ENCODE assay signal across 10 cellular contexts in genomic region chr1:111190931-111191451, GRCh38. TPM values are rescaled to one million over a fixed set of nuclear protein-coding genes. Genes with fewer than 3 reads are reported as not detected.
DNase-seq lines count a peak whose midpoint lies in the region; ATAC-seq, FAIRE-seq and TF ChIP-seq lines count a peak whose summit lies in the region.
"Had no signal": no experiment of that assay in that cellular context is flagged by ENCODE, and none has a peak within 500 bp of the region (broad histone marks: within the 10 kb centered on the region; RNA-seq: fewer than 3 reads in every experiment).

No MANE protein-coding gene starts in this region.

- H3K27ac ChIP-seq in HepG2 (ENCODE audit: extremely low read length, insufficient read depth, low read length) (no peak overlapping the region), upper lobe of right lung (peak overlapping the region; percentile 80)

- H3K4me3 ChIP-seq in adipocyte (ENCODE audit: low read length) (peak overlapping the region; percentile 45), HepG2 (replicated peaks in 1 of 3; ENCODE audit: insufficient read depth in 1 of 3, low read depth in 2 of 3, low read length in 3 of 3) (no peak overlapping the region), upper lobe of right lung (no peak overlapping the region)

- ATAC-seq in Right ventricle myocardium superior (ENCODE audit: poor library complexity) = peak; percentile 49
- peak; percentile 6; the same call in 1 of the 3 replicates for ATAC-seq in HepG2
- ATAC-seq in upper lobe of right lung = peak; percentile 71

- BruUV-seq in HepG2 (replicated peaks; lab: Mats Ljungman, UMichigan) = no TSS peak

- POLR2A ChIA-PET in HepG2 (lab: Yijun Ruan, JAX) = interaction anchor here (0.8 to 0.9 kb wide), 2 partner anchors 38 to 146 kb away, joined by 3 read pairs; no protein-coding TSS in a partner anchor

- H3K9me3 ChIP-seq in adipocyte (ENCODE audit: control insufficient read depth, low read length) (no peaks in the 10 kb centered on the region), HepG2 (ENCODE audit: low read length) (no peaks in the 10 kb centered on the region), upper lobe of right lung (no peaks in the 10 kb centered on the region)

- H3K36me3 ChIP-seq in adipocyte (ENCODE audit: control insufficient read depth, insufficient read depth, low read length, severe bottlenecking) (peaks cover 33% of the 10 kb centered on the region), HepG2 (replicated peaks in 1 of 2; ENCODE audit: control insufficient read depth in 1 of 2, insufficient read depth in 2 of 2, low read length in 2 of 2) (peaks cover 1 to 11% of the 10 kb centered on the region in 2 experiments; a peak in 2 of 5 replicates), upper lobe of right lung (peaks cover 54% of the 10 kb centered on the region)

- TF ChIP-seq RAD21 in HepG2 (CRISPR knock-in tag; IDR thresholded peaks at IDR 0.05) = no peak

- intact Hi-C loops in Right ventricle myocardium superior (cut with DNase I) (no loop called here), cardiac septum (cut with DNase I) (no loop called here), HepG2 (cut with micrococcal nuclease; ENCODE audit: unreplicated experiment) (no loop called here), upper lobe of right lung (cut with DNase I) (no loop called here), posterior cingulate gyrus (cut with DNase I) (no loop called here)

- H3K79me2 ChIP-seq in HepG2 (ENCODE audit: insufficient read depth, low read length) = no peaks in the 10 kb centered on the region

- in situ Hi-C loops in HepG2 (cut with HindIII; ENCODE audit: extremely low pct_ligation_motif_present, low pct_unique_long_range_greater_than_20kb) = no loop called here

- no peaks in the 10 kb centered on the region for H3K27me3 ChIP-seq in adipocyte (replicated peaks; ENCODE audit: control insufficient read depth, insufficient read depth, low read length)
- H3K27me3 ChIP-seq in HepG2 (ENCODE audit: control insufficient read depth in 1 of 2, insufficient read depth in 2 of 2, low read length in 2 of 2) = no peaks in the 10 kb centered on the region
- no peaks in the 10 kb centered on the region for H3K27me3 ChIP-seq in upper lobe of right lung

- peak overlapping the region; percentile 13; the same call in 1 of the 2 replicates for H3K4me2 ChIP-seq in HepG2 (ENCODE audit: low read depth, low read length)

- WGBS in HepG2 (ENCODE audit: low lambda C conversion rate) = 48% methylated on average over 2 of the region's 2 CpGs

- no peak for TF ChIP-seq POLR2A in HepG2 (IDR thresholded peaks at IDR 0.05; ENCODE audit: insufficient read depth in 1 of 2, low read depth in 2 of 2, low read length in 2 of 2)

- FAIRE-seq in HepG2 (lab: Jason Lieb, UNC) = no peak
- FAIRE-seq: RCC 7860 had no signal

- H2AFZ ChIP-seq in HepG2 (ENCODE audit: low read length) = no peak overlapping the region

- H3K9ac ChIP-seq in adipocyte (ENCODE audit: low read length) (peak overlapping the region; percentile 84), HepG2 (ENCODE audit: insufficient read depth, low read depth, low read length) (no peak overlapping the region)

- H4K20me1 ChIP-seq in HepG2 (ENCODE audit: insufficient read depth, low read length) = no peaks in the 10 kb centered on the region

- CTCF ChIA-PET in HepG2 (lab: Yijun Ruan, JAX; ENCODE audit: low intra/inter-chr PET ratio, low total read pairs) = no interaction called here

- H3K4me1 ChIP-seq in adipocyte (ENCODE audit: control insufficient read depth, insufficient read depth, low read length) = peaks cover 65% of the 10 kb centered on the region
- H3K4me1 ChIP-seq in HepG2 (ENCODE audit: insufficient read depth, low read length) = peaks cover 57% of the 10 kb centered on the region
- peaks cover 56% of the 10 kb centered on the region for H3K4me1 ChIP-seq in upper lobe of right lung

- TF ChIP-seq CTCF in HepG2 (CRISPR knock-in tag; IDR thresholded peaks at IDR 0.05) = no peak
- TF ChIP-seq CTCF in upper lobe of right lung (IDR thresholded peaks at IDR 0.05) = no peak

- DNase-seq in Right ventricle myocardium superior (no peak), cardiac septum (ENCODE audit: low spot score) (no peak), adipocyte (ENCODE audit: low read depth) (peak; percentile 42), HepG2 (ENCODE audit: low spot score) (no peak), upper lobe of right lung (no peak), posterior cingulate gyrus (no peak), SKM-1 treated with dmso at 0.1 percent for 144 hours (lab: John Stamatoyannopoulos, UW; ENCODE audit: unreplicated experiment) (no peak), OCI-M1 (lab: John Stamatoyannopoulos, UW) (no peak)
- DNase-seq: COR-L47 had no signal

- no peak for TF ChIP-seq EP300 in HepG2 (IDR thresholded peaks at IDR 0.05; ENCODE audit: low read depth in 2 of 2, low read length in 2 of 2)
- TF ChIP-seq EP300 in HepG2 (CRISPR knock-in tag; IDR thresholded peaks at IDR 0.05; ENCODE audit: borderline replicate concordance) = no peak

RNA-seq across cellular contexts. Expression of gene DENND2D, which starts 9.5 kb away (rescaled TPM):
- total RNA-seq in Right ventricle myocardium superior = 3.0 TPM
- 1.6 TPM for total RNA-seq in cardiac septum
- total RNA-seq in HepG2 (2016; rRNA removed; fragmentation: Illumina TruSeq; extraction: Trizol) = 0.04 TPM in 1 of 2 replicates, not detected in the other
- total RNA-seq in HepG2 (2016; cell fraction: cytosol; rRNA removed; fragmentation: Illumina TruSeq; extraction: Trizol; ENCODE audit: low read depth) = not detected in 2 replicates
- not detected in 2 replicates for total RNA-seq in HepG2 (2016; cell fraction: insoluble cytoplasmic fraction; rRNA removed; fragmentation: Illumina TruSeq; extraction: Trizol)
- total RNA-seq in HepG2 (2016; cell fraction: membrane; rRNA removed; fragmentation: Illumina TruSeq; extraction: Trizol) = not detected in 2 replicates
- total RNA-seq in HepG2 (2016; cell fraction: nucleus; rRNA removed; fragmentation: Illumina TruSeq; extraction: Trizol) = not detected in 2 replicates
- polyA plus RNA-seq in HepG2 (2011; rRNA removed) = not detected in 2 replicates
- polyA plus RNA-seq in HepG2 (2011; cell fraction: cytosol; rRNA removed) = 0.01 TPM in 1 of 2 replicates, not detected in the other
- polyA plus RNA-seq in HepG2 (2011; cell fraction: nucleus; rRNA removed) = 0.36 TPM in 1 of 2 replicates, not detected in the other
- polyA plus RNA-seq in HepG2 (2012) = 0.07 TPM in 1 of 2 replicates, not detected in the other
- not detected in 2 replicates for polyA plus RNA-seq in HepG2 (2016; cell fraction: cytosol; fragmentation: Illumina TruSeq; extraction: Trizol; ENCODE audit: low read depth)
- polyA plus RNA-seq in HepG2 (2016; cell fraction: insoluble cytoplasmic fraction; fragmentation: Illumina TruSeq; extraction: Trizol; ENCODE audit: low read depth) = not detected in 2 replicates
- polyA plus RNA-seq in HepG2 (2016; cell fraction: membrane; fragmentation: Illumina TruSeq; extraction: Trizol; ENCODE audit: low read depth) = not detected in 2 replicates
- not detected in 2 replicates for polyA plus RNA-seq in HepG2 (2016; cell fraction: nucleus; fragmentation: Illumina TruSeq; extraction: Trizol; ENCODE audit: insufficient read depth, low read depth)
- polyA minus RNA-seq in HepG2 (2011; rRNA and poly(A)+ RNA removed; ENCODE audit: low replicate concordance) = 12.7 TPM in 1 of 2 replicates, not detected in the other
- not detected in 2 replicates for polyA minus RNA-seq in HepG2 (2011; cell fraction: cytosol; rRNA and poly(A)+ RNA removed)
- polyA minus RNA-seq in HepG2 (2011; cell fraction: nucleus; rRNA and poly(A)+ RNA removed) = 0.50 TPM in 1 of 2 replicates, not detected in the other
- total RNA-seq in upper lobe of right lung = 78.2 TPM

RNA-seq across cellular contexts. Expression of gene CHI3L2, which starts 36.5 kb away (rescaled TPM):
- 3.7 TPM for total RNA-seq in Right ventricle myocardium superior
- total RNA-seq in cardiac septum = 0.57 TPM
- 1.7 and 1.9 TPM in 2 replicates for total RNA-seq in HepG2 (2016; rRNA removed; fragmentation: Illumina TruSeq; extraction: Trizol)
- total RNA-seq in HepG2 (2016; cell fraction: cytosol; rRNA removed; fragmentation: Illumina TruSeq; extraction: Trizol; ENCODE audit: low read depth) = 1.5 and 2.1 TPM in 2 replicates
- 1.5 and 1.6 TPM in 2 replicates for total RNA-seq in HepG2 (2016; cell fraction: insoluble cytoplasmic fraction; rRNA removed; fragmentation: Illumina TruSeq; extraction: Trizol)
- total RNA-seq in HepG2 (2016; cell fraction: membrane; rRNA removed; fragmentation: Illumina TruSeq; extraction: Trizol) = 1.7 and 2.0 TPM in 2 replicates
- 0.90 and 1.4 TPM in 2 replicates for total RNA-seq in HepG2 (2016; cell fraction: nucleus; rRNA removed; fragmentation: Illumina TruSeq; extraction: Trizol)
- polyA plus RNA-seq in HepG2 (2011; rRNA removed) = 0.46 and 0.65 TPM in 2 replicates
- polyA plus RNA-seq in HepG2 (2011; cell fraction: cytosol; rRNA removed) = 0.44 and 0.51 TPM in 2 replicates
- 0.13 and 0.55 TPM in 2 replicates for polyA plus RNA-seq in HepG2 (2011; cell fraction: nucleus; rRNA removed)
- polyA plus RNA-seq in HepG2 (2012) = 0.35 and 0.46 TPM in 2 replicates
- polyA plus RNA-seq in HepG2 (2016; cell fraction: cytosol; fragmentation: Illumina TruSeq; extraction: Trizol; ENCODE audit: low read depth) = 0.80 and 1.0 TPM in 2 replicates
- polyA plus RNA-seq in HepG2 (2016; cell fraction: insoluble cytoplasmic fraction; fragmentation: Illumina TruSeq; extraction: Trizol; ENCODE audit: low read depth) = 1.2 and 1.8 TPM in 2 replicates
- polyA plus RNA-seq in HepG2 (2016; cell fraction: membrane; fragmentation: Illumina TruSeq; extraction: Trizol; ENCODE audit: low read depth) = 1.1 and 1.5 TPM in 2 replicates
- 2.6 and 3.9 TPM in 2 replicates for polyA plus RNA-seq in HepG2 (2016; cell fraction: nucleus; fragmentation: Illumina TruSeq; extraction: Trizol; ENCODE audit: insufficient read depth, low read depth)
- polyA minus RNA-seq in HepG2 (2011; rRNA and poly(A)+ RNA removed; ENCODE audit: low replicate concordance) = not detected in 2 replicates
- not detected in 2 replicates for polyA minus RNA-seq in HepG2 (2011; cell fraction: cytosol; rRNA and poly(A)+ RNA removed)
- 1.2 and 1.3 TPM in 2 replicates for polyA minus RNA-seq in HepG2 (2011; cell fraction: nucleus; rRNA and poly(A)+ RNA removed)
- total RNA-seq in upper lobe of right lung = 50.3 TPM

RNA-seq across cellular contexts. Expression of gene CEPT1, which starts 51.0 kb away (rescaled TPM):
- 11.6 TPM for total RNA-seq in Right ventricle myocardium superior
- total RNA-seq in cardiac septum = 14.3 TPM
- 33.6 and 48.2 TPM in 2 replicates for total RNA-seq in HepG2 (2016; rRNA removed; fragmentation: Illumina TruSeq; extraction: Trizol)
- total RNA-seq in HepG2 (2016; cell fraction: cytosol; rRNA removed; fragmentation: Illumina TruSeq; extraction: Trizol; ENCODE audit: low read depth) = 21.9 and 25.2 TPM in 2 replicates
- total RNA-seq in HepG2 (2016; cell fraction: insoluble cytoplasmic fraction; rRNA removed; fragmentation: Illumina TruSeq; extraction: Trizol) = 28.5 and 48.4 TPM in 2 replicates
- total RNA-seq in HepG2 (2016; cell fraction: membrane; rRNA removed; fragmentation: Illumina TruSeq; extraction: Trizol) = 17.5 and 19.8 TPM in 2 replicates
- 58.5 and 62.9 TPM in 2 replicates for total RNA-seq in HepG2 (2016; cell fraction: nucleus; rRNA removed; fragmentation: Illumina TruSeq; extraction: Trizol)
- polyA plus RNA-seq in HepG2 (2011; rRNA removed) = 33.3 and 35.7 TPM in 2 replicates
- 11.9 and 21.3 TPM in 2 replicates for polyA plus RNA-seq in HepG2 (2011; cell fraction: cytosol; rRNA removed)
- polyA plus RNA-seq in HepG2 (2011; cell fraction: nucleus; rRNA removed) = 18.0 and 20.5 TPM in 2 replicates
- polyA plus RNA-seq in HepG2 (2012) = 28.5 and 31.0 TPM in 2 replicates
- 2.4 TPM in 2 replicates for polyA plus RNA-seq in HepG2 (2016; cell fraction: cytosol; fragmentation: Illumina TruSeq; extraction: Trizol; ENCODE audit: low read depth)
- polyA plus RNA-seq in HepG2 (2016; cell fraction: insoluble cytoplasmic fraction; fragmentation: Illumina TruSeq; extraction: Trizol; ENCODE audit: low read depth) = 17.4 and 19.9 TPM in 2 replicates
- polyA plus RNA-seq in HepG2 (2016; cell fraction: membrane; fragmentation: Illumina TruSeq; extraction: Trizol; ENCODE audit: low read depth) = 3.9 and 5.8 TPM in 2 replicates
- polyA plus RNA-seq in HepG2 (2016; cell fraction: nucleus; fragmentation: Illumina TruSeq; extraction: Trizol; ENCODE audit: insufficient read depth, low read depth) = 55.8 and 59.0 TPM in 2 replicates
- polyA minus RNA-seq in HepG2 (2011; rRNA and poly(A)+ RNA removed; ENCODE audit: low replicate concordance) = 31.1 and 55.3 TPM in 2 replicates
- 22.9 and 25.3 TPM in 2 replicates for polyA minus RNA-seq in HepG2 (2011; cell fraction: cytosol; rRNA and poly(A)+ RNA removed)
- 65.7 and 74.1 TPM in 2 replicates for polyA minus RNA-seq in HepG2 (2011; cell fraction: nucleus; rRNA and poly(A)+ RNA removed)
- total RNA-seq in upper lobe of right lung = 57.6 TPM

RNA-seq across cellular contexts. Expression of gene DRAM2, which starts 51.1 kb away (rescaled TPM):
- total RNA-seq in Right ventricle myocardium superior = 38.6 TPM
- 26.1 TPM for total RNA-seq in cardiac septum
- total RNA-seq in HepG2 (2016; rRNA removed; fragmentation: Illumina TruSeq; extraction: Trizol) = 22.9 and 33.2 TPM in 2 replicates
- 10.8 and 11.1 TPM in 2 replicates for total RNA-seq in HepG2 (2016; cell fraction: cytosol; rRNA removed; fragmentation: Illumina TruSeq; extraction: Trizol; ENCODE audit: low read depth)
- total RNA-seq in HepG2 (2016; cell fraction: insoluble cytoplasmic fraction; rRNA removed; fragmentation: Illumina TruSeq; extraction: Trizol) = 26.1 and 31.2 TPM in 2 replicates
- 24.9 and 25.1 TPM in 2 replicates for total RNA-seq in HepG2 (2016; cell fraction: membrane; rRNA removed; fragmentation: Illumina TruSeq; extraction: Trizol)
- 33.7 and 39.3 TPM in 2 replicates for total RNA-seq in HepG2 (2016; cell fraction: nucleus; rRNA removed; fragmentation: Illumina TruSeq; extraction: Trizol)
- 115 and 123 TPM in 2 replicates for polyA plus RNA-seq in HepG2 (2011; rRNA removed)
- polyA plus RNA-seq in HepG2 (2011; cell fraction: cytosol; rRNA removed) = 44.2 and 92.1 TPM in 2 replicates
- polyA plus RNA-seq in HepG2 (2011; cell fraction: nucleus; rRNA removed) = 37.4 and 49.8 TPM in 2 replicates
- 72.7 and 76.6 TPM in 2 replicates for polyA plus RNA-seq in HepG2 (2012)
- 15.3 and 16.5 TPM in 2 replicates for polyA plus RNA-seq in HepG2 (2016; cell fraction: cytosol; fragmentation: Illumina TruSeq; extraction: Trizol; ENCODE audit: low read depth)
- polyA plus RNA-seq in HepG2 (2016; cell fraction: insoluble cytoplasmic fraction; fragmentation: Illumina TruSeq; extraction: Trizol; ENCODE audit: low read depth) = 24.1 and 24.4 TPM in 2 replicates
- 23.4 and 24.7 TPM in 2 replicates for polyA plus RNA-seq in HepG2 (2016; cell fraction: membrane; fragmentation: Illumina TruSeq; extraction: Trizol; ENCODE audit: low read depth)
- 39.0 and 46.7 TPM in 2 replicates for polyA plus RNA-seq in HepG2 (2016; cell fraction: nucleus; fragmentation: Illumina TruSeq; extraction: Trizol; ENCODE audit: insufficient read depth, low read depth)
- 43.0 and 52.4 TPM in 2 replicates for polyA minus RNA-seq in HepG2 (2011; rRNA and poly(A)+ RNA removed; ENCODE audit: low replicate concordance)
- polyA minus RNA-seq in HepG2 (2011; cell fraction: cytosol; rRNA and poly(A)+ RNA removed) = 32.2 and 46.0 TPM in 2 replicates
- 45.6 and 53.0 TPM in 2 replicates for polyA minus RNA-seq in HepG2 (2011; cell fraction: nucleus; rRNA and poly(A)+ RNA removed)
- total RNA-seq in upper lobe of right lung = 50.8 TPM

Comparison
In these comparisons a context has a peak if more than half of its experiments do, and no peak if none do; other contexts are left out.
1. ATAC-seq: peak in every context shown above with its lines; median percentile 71 in upper lobe of right lung; 49 in Right ventricle myocardium superior; 6 in HepG2.
2. RNA of gene DENND2D, which starts 9.5 kb away (total RNA-seq): 78.2 TPM in upper lobe of right lung (single experiment); 3.0 TPM in Right ventricle myocardium superior (single experiment), 1.6 TPM in cardiac septum (single experiment) and 0.04 TPM in HepG2; every median in the first group is over 10 times any median in the second.
3. RNA of gene CHI3L2, which starts 36.5 kb away (total RNA-seq): 50.3 TPM in upper lobe of right lung (single experiment); 3.7 TPM in Right ventricle myocardium superior (single experiment), 0.90 to 2.1 TPM in HepG2 and 0.57 TPM in cardiac septum (single experiment); every median in the first group is over 10 times any median in the second.